15 cellular contexts compared by ENCODE assay signal in the genomic region with DNA sequence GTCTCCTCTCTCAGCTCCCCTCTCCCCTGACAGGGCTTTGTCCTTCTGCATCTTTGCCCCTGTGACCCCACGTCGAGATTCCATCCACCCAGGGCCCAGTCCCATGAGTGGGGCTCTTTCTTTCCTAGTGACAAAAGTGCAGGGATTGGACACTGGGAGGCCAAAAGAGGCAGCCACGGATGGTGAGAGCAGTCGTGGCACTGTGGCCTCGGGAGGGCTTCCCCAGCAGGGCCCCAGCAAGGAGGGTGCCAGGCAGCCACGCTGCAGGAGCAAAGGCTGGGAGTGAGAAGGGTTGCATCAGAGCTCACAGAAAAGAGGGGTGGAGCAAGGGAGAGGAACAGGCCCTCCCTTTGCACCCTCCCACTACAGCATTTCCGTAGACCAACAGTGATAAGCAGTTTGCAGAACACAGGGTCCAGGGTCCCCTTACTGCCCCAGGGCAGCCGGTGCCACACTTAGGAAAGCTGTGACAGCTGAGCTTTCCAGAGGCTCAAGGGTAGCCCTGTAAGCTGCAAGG. TPM values are rescaled to one million over a fixed set of nuclear protein-coding genes. Genes with fewer than 3 reads are reported as not detected.
A peak's percentile ranks its signal among the peaks of the same experiment; 100 is the strongest.
DNase-seq lines count a peak whose midpoint lies in the region; TF ChIP-seq lines count a peak whose summit lies in the region.
"Had no signal": no experiment of that assay in that cellular context is flagged by ENCODE, and none has a peak within 500 bp of the region (broad histone marks: within the 10 kb centered on the region; RNA-seq: fewer than 3 reads in every experiment).

No MANE protein-coding gene starts in this region.

- H3K27me3 Mint-ChIP-seq in H9 (ENCODE audit: low read depth) (peaks cover 29% of the 10 kb centered on the region), brain (peaks cover 22% of the 10 kb centered on the region)

- H4K20me1 ChIP-seq in BLaER1 (no peaks in the 10 kb centered on the region), H9 (ENCODE audit: control insufficient read depth, insufficient read depth, insufficient read length) (no peaks in the 10 kb centered on the region)

- H3K36me3 ChIP-seq in BLaER1, result no peaks in the 10 kb centered on the region
- H3K36me3 ChIP-seq: MG63, SJCRH30 had no signal

- H3K27ac Mint-ChIP-seq in H9 (peak overlapping the region in 1 of 3 experiments; percentile 78; a peak in 1 of 7 replicates), brain (peak overlapping the region in 4 of 5 experiments; percentile 42 to 92 (median 84))
- H3K27ac Mint-ChIP-seq: CD14-positive monocyte had no signal

- no peak overlapping the region for H3K4me3 ChIP-seq in BLaER1
- H3K4me3 ChIP-seq: MG63, SJCRH30 had no signal

- no peak overlapping the region for H2BK5ac ChIP-seq in H9 (ENCODE audit: insufficient read length, low read length)

- peaks cover 8 to 22% (median 10%) of the 10 kb centered on the region in 3 experiments; a peak in 6 of 7 replicates for H3K36me3 Mint-ChIP-seq in H9 (ENCODE audit: insufficient read depth in 1 of 3, low read depth in 3 of 3)
- peaks cover 18% of the 10 kb centered on the region for H3K36me3 Mint-ChIP-seq in brain

- H4K8ac ChIP-seq in H9 (replicated peaks; ENCODE audit: insufficient read length, low read depth, low read length), result no peak overlapping the region

- no peak overlapping the region for H3K23ac ChIP-seq in H9 (ENCODE audit: insufficient read length, low read depth, low read length)

- H3K4me1 ChIP-seq in BLaER1 (peaks cover 14% of the 10 kb centered on the region), H9 (ENCODE audit: insufficient read depth, low read length) (no peaks in the 10 kb centered on the region)
- H3K4me1 ChIP-seq: SJCRH30 had no signal

- no peak overlapping the region for H2BK12ac ChIP-seq in H9 (ENCODE audit: insufficient read length, low read depth, low read length)

- H4K5ac ChIP-seq in H9 (ENCODE audit: insufficient read length, low read depth, low read length), result no peak overlapping the region

- H3K27ac ChIP-seq in BLaER1 (peak overlapping the region; percentile 20; the same call in 1 of the 2 replicates), H9 (ENCODE audit: insufficient read length, low read depth, low read length) (no peak overlapping the region)
- H3K27ac ChIP-seq: SJCRH30 had no signal

- H3T11ph ChIP-seq in H9 (ENCODE audit: low read length), result no peak overlapping the region

- no peaks in the 10 kb centered on the region for H3K23me2 ChIP-seq in H9 (ENCODE audit: insufficient read length, low read depth, low read length, poor library complexity, severe bottlenecking)

- no peaks in the 10 kb centered on the region for H3K79me2 ChIP-seq in H9 (ENCODE audit: insufficient read depth, low read length)

- H3K18ac ChIP-seq in H9 (ENCODE audit: insufficient read length, low read depth, low read length), result peak overlapping the region; percentile 23

- H3K9me3 ChIP-seq in BLaER1, result peaks cover 40% of the 10 kb centered on the region
- H3K9me3 ChIP-seq in H9 (ENCODE audit: control insufficient read depth, low read depth, low read length), result no peaks in the 10 kb centered on the region
- H3K9me3 ChIP-seq: SJCRH30 had no signal

- TF ChIP-seq CTCF in H9 (conservative IDR thresholded peaks at IDR 0.05) (no peak), brain (conservative IDR thresholded peaks at IDR 0.05) (no peak)

- DNase-seq in H9, result peak; percentile 55
- DNase-seq in iris pigment epithelial cell (ENCODE audit: low read depth), result peak; percentile 5
- DNase-seq in SW 1271 (lab: John Stamatoyannopoulos, UW), result no peak
- DNase-seq in ACHN, result no peak
- DNase-seq in NCI-H1436 treated with DMSO at 0.1 percent for 48 hours (lab: John Stamatoyannopoulos, UW), result no peak
- DNase-seq in DMS114 treated with DMSO at 0.1 percent for 48 hours (lab: John Stamatoyannopoulos, UW; ENCODE audit: unreplicated experiment), result no peak
- DNase-seq: MG63, NCI-H1105, NCI-H187, NCI-H526 treated with DMSO at 0.1 percent for 48 hours, PC-3, SJCRH30 had no signal

- H3K79me1 ChIP-seq in H9 (ENCODE audit: insufficient read depth, low read depth, low read length, poor library complexity, severe bottlenecking), result no peaks in the 10 kb centered on the region

- H3K9me3 Mint-ChIP-seq in H9 (peaks cover 56 to 72% of the 10 kb centered on the region in 2 experiments), brain (peaks cover 12 to 69% (median 19%) of the 10 kb centered on the region in 5 experiments)

- H3K4me3 Mint-ChIP-seq in H9, result peak overlapping the region in 1 of 2 experiments; percentile 59; a peak in 2 of 5 replicates
- peak overlapping the region in 1 of 5 experiments; percentile 72 for H3K4me3 Mint-ChIP-seq in brain
- H3K4me3 Mint-ChIP-seq: CD14-positive monocyte had no signal

- H3K27me3 ChIP-seq in BLaER1, result no peaks in the 10 kb centered on the region
- H3K27me3 ChIP-seq in H9 (ENCODE audit: insufficient read depth, low read length), result no peaks in the 10 kb centered on the region; the same call in 1 of the 2 replicates
- H3K27me3 ChIP-seq: MG63, SJCRH30 had no signal

- no peak overlapping the region for H2BK120ac ChIP-seq in H9 (ENCODE audit: low read depth, low read length, poor library complexity, severe bottlenecking)

- 0 out of 2 replicates have a peak overlapping the region, but pooled peaks have one; percentile 9 for H3K4me2 ChIP-seq in BLaER1
- H3K4me2 ChIP-seq in H9 (ENCODE audit: insufficient read depth, insufficient read length, low read length), result no peak overlapping the region

- no peak overlapping the region for H3K4ac ChIP-seq in H9 (ENCODE audit: low read depth, low read length)

- H3K4me1 Mint-ChIP-seq in H9 (peaks cover 8 to 19% of the 10 kb centered on the region in 2 experiments), brain (peaks cover 26% of the 10 kb centered on the region)

- H2AK5ac ChIP-seq in H9 (ENCODE audit: insufficient read length, low read length), result no peak overlapping the region

- no peak overlapping the region for H2AFZ ChIP-seq in H9 (ENCODE audit: low read length)

- no peak overlapping the region for H3K14ac ChIP-seq in H9 (ENCODE audit: insufficient read depth, low read length)

- no CpG with 5 or more reads among the region's 8 CpGs for WGBS in H9 (ENCODE audit: extremely low coverage, insufficient read length, low lambda C conversion rate)

- in situ Hi-C loops in ACHN (cut with HindIII; ENCODE audit: low pct_ligation_motif_present, low pct_unique_long_range_greater_than_20kb, low sequenced_read_pairs), result no loop called here

- no peak overlapping the region for H4K91ac ChIP-seq in H9 (ENCODE audit: insufficient read length, low read depth, low read length)

- no peak overlapping the region for H2BK20ac ChIP-seq in H9 (ENCODE audit: low read depth, low read length, poor library complexity, severe bottlenecking)

- H3K9ac ChIP-seq in BLaER1 (no peak overlapping the region), H9 (ENCODE audit: extremely low read depth, insufficient read length, low read length) (no peak overlapping the region)

- H2BK15ac ChIP-seq in H9 (ENCODE audit: low read depth, low read length), result no peak overlapping the region

- H3K56ac ChIP-seq in H9 (ENCODE audit: insufficient read length, low read depth, low read length), result no peak overlapping the region

RNA-seq across cellular contexts. Expression of gene ZSCAN1, which starts 4.9 kb away (rescaled TPM):
- total RNA-seq in H9 (2021), result 0.77 and 1.2 TPM in 2 replicates
- 1.1 TPM for polyA plus RNA-seq in brain (ENCODE audit: insufficient read depth, low read depth, low replicate concordance)
- total RNA-seq: PC-3, SJCRH30 had no signal
- polyA plus RNA-seq: CD14-positive monocyte had no signal

RNA-seq across cellular contexts. Expression of gene ZNF135, which starts 20.3 kb away (rescaled TPM):
- 4.7 and 5.4 TPM in 2 replicates for total RNA-seq in H9 (2021)
- polyA plus RNA-seq in brain (ENCODE audit: insufficient read depth, low read depth, low replicate concordance), result 8.5 TPM
- total RNA-seq: PC-3 had no signal

RNA-seq across cellular contexts. Expression of gene ZNF606, which starts 36.1 kb away (rescaled TPM):
- total RNA-seq in H9 (2021), result 13.4 and 14.1 TPM in 2 replicates
- 4.8 TPM for polyA plus RNA-seq in brain (ENCODE audit: insufficient read depth, low read depth, low replicate concordance)

RNA-seq across cellular contexts. Expression of gene ZSCAN18, which starts 59.3 kb away (rescaled TPM):
- total RNA-seq in H9 (2021), result 35.4 and 40.1 TPM in 2 replicates
- polyA plus RNA-seq in brain (ENCODE audit: insufficient read depth, low read depth, low replicate concordance), result 158 TPM

Comparison
In these comparisons a context has a peak if more than half of its experiments do, and no peak if none do; other contexts are left out.
1. DNase-seq: peak in H9 (single experiment) and iris pigment epithelial cell (single experiment); none in SW 1271 (0 of 2), ACHN (single experiment), NCI-H1436 treated with DMSO at 0.1 percent for 48 hours (single experiment) and DMS114 treated with DMSO at 0.1 percent for 48 hours (single experiment).